Comparison of ENCODE assay signal across 10 cellular contexts in genomic region chr3:10322355-10322715, GRCh38. TPM values are rescaled to one million over a fixed set of nuclear protein-coding genes. Genes with fewer than 3 reads are reported as not detected.
DNase-seq lines count a peak whose midpoint lies in the region; ATAC-seq, FAIRE-seq and TF ChIP-seq lines count a peak whose summit lies in the region.
"Had no signal": no experiment of that assay in that cellular context is flagged by ENCODE, and none has a peak within 500 bp of the region (broad histone marks: within the 10 kb centered on the region; RNA-seq: fewer than 3 reads in every experiment).

No MANE protein-coding gene starts in this region.

- TF ChIP-seq POLR2A in endothelial cell of umbilical vein (IDR thresholded peaks at IDR 0.05; ENCODE audit: low read depth, low read length) (no peak), tibial nerve (IDR thresholded peaks at IDR 0.05) (no peak)

- dilution Hi-C loops in endothelial cell of umbilical vein (cut with MboI; ENCODE audit: extremely low pct_ligation_motif_present, low sequenced_read_pairs): no loop called here

- no peak overlapping the region for H3K27ac ChIP-seq in 22Rv1
- no peak overlapping the region for H3K27ac ChIP-seq in endothelial cell of umbilical vein (ENCODE audit: insufficient read depth, low read depth, low read length)
- no peak overlapping the region for H3K27ac ChIP-seq in tibial nerve

- ATAC-seq in HG03097 (IDR thresholded peaks at IDR 0.05; ENCODE audit: low FRiP score, unreplicated experiment) (no peak), HG02870 (IDR thresholded peaks at IDR 0.05; ENCODE audit: unreplicated experiment) (no peak)

- no peak overlapping the region for H3K4me2 ChIP-seq in endothelial cell of umbilical vein (ENCODE audit: insufficient read depth, low read length)

- H3K27me3 ChIP-seq in endothelial cell of umbilical vein (ENCODE audit: control insufficient read depth in 2 of 2, insufficient read depth in 2 of 2, low read length in 2 of 2) (peaks cover 12 to 13% of the 10 kb centered on the region in 2 experiments), tibial nerve (no peaks in the 10 kb centered on the region)

- H3K9ac ChIP-seq in endothelial cell of umbilical vein (replicated peaks; ENCODE audit: extremely low read depth, insufficient read depth, low read length): no peak overlapping the region

- intact Hi-C loops in endothelial cell of umbilical vein (cut with micrococcal nuclease): loop anchor here (1.0 to 5.0 kb wide), 3 partner anchors 375 to 480 kb away; partner anchors contain the start of genes CRELD1 and RPUSD3

- TF ChIP-seq CTCF in 22Rv1 (IDR thresholded peaks at IDR 0.05) (peak; percentile 48), endothelial cell of umbilical vein (IDR thresholded peaks at IDR 0.05; ENCODE audit: extremely low read depth in 1 of 2, insufficient read depth in 1 of 2, low read depth in 1 of 2, low read length in 2 of 2) (peak; percentile 37 to 45), tibial nerve (IDR thresholded peaks at IDR 0.05) (peak in 1 of 5 experiments; percentile 11)

- 94 to 95% methylated on average over 1 of the region's 1 CpG for WGBS in tibial nerve, 2 donors

- POLR2A ChIA-PET in endothelial cell of umbilical vein (lab: Charles Lee): no interaction called here

- H3K4me3 ChIP-seq in endothelial cell of umbilical vein (replicated peaks in 1 of 3; ENCODE audit: insufficient read depth in 1 of 3, low read depth in 1 of 3, low read length in 3 of 3): no peak overlapping the region
- H3K4me3 ChIP-seq in tibial nerve: no peak overlapping the region

- no peak for FAIRE-seq in endothelial cell of umbilical vein (lab: Jason Lieb, UNC)

- CTCF ChIA-PET in endothelial cell of umbilical vein (lab: Charles Lee): interaction anchor here (0.7 to 2.8 kb wide), 17 partner anchors 9 to 984 kb away, joined by 3 to 14 read pairs (median 5); partner anchors contain the start of gene CRELD1

- DNase-seq in EL (peak; percentile 36), NOMO-1 treated with dmso at 0.1 percent for 144 hours (lab: John Stamatoyannopoulos, UW; ENCODE audit: unreplicated experiment) (peak; percentile 16), endothelial cell of umbilical vein (ENCODE audit: low read depth, low spot score) (no peak), tibial nerve (ENCODE audit: low spot score in 2 of 2) (no peak), middle frontal gyrus (ENCODE audit: extremely low spot score, low spot score) (no peak)
- DNase-seq: activated CD8-positive, alpha-beta memory T cell treated with anti-CD3 and anti-CD28 coated beads, Interleukin-2, amount 50 U/mL, for 4 hours; stimulated activated CD4-positive, alpha-beta T cell treated with anti-CD3 and anti-CD28 coated beads, Interleukin-4, amount 100 ng/mL, for 1 hour had no signal

- no TSS peak for BruUV-seq in endothelial cell of umbilical vein (replicated peaks; lab: Mats Ljungman, UMichigan)

- peaks cover 33% of the 10 kb centered on the region for H3K79me2 ChIP-seq in endothelial cell of umbilical vein (ENCODE audit: control insufficient read depth, insufficient read depth, low read length)

- H4K20me1 ChIP-seq in endothelial cell of umbilical vein (replicated peaks; ENCODE audit: control insufficient read depth, extremely low read depth, insufficient read depth, low read length): no peaks in the 10 kb centered on the region

- H2AFZ ChIP-seq in endothelial cell of umbilical vein (ENCODE audit: low read depth, low read length): no peak overlapping the region

- H3K36me3 ChIP-seq in endothelial cell of umbilical vein (ENCODE audit: control insufficient read depth in 2 of 2, extremely low read depth in 1 of 2, insufficient read depth in 2 of 2, low read length in 2 of 2) (peaks cover 10 to 12% of the 10 kb centered on the region in 2 experiments), tibial nerve (peaks cover 0 to 16% (median 0%) of the 10 kb centered on the region in 3 donors)

- TF ChIP-seq EP300 in tibial nerve (IDR thresholded peaks at IDR 0.05): no peak

- peaks cover 25% of the 10 kb centered on the region for H3K4me1 ChIP-seq in endothelial cell of umbilical vein (ENCODE audit: control insufficient read depth, extremely low read depth, insufficient read depth, low read length)
- peaks cover 0 to 34% (median 12%) of the 10 kb centered on the region in 4 donors for H3K4me1 ChIP-seq in tibial nerve

- H3K9me3 ChIP-seq in endothelial cell of umbilical vein (replicated peaks; ENCODE audit: control insufficient read depth, insufficient read depth, low read length) (no peaks in the 10 kb centered on the region), tibial nerve (no peaks in the 10 kb centered on the region)

- H3K9me1 ChIP-seq in endothelial cell of umbilical vein (replicated peaks; ENCODE audit: control insufficient read depth, extremely low read depth, insufficient read depth, low read length): no peaks in the 10 kb centered on the region

TF ChIP-seq in endothelial cell of umbilical vein, 7 proteins besides CTCF, POLR2A, EP300 and RAD21:
- TF ChIP-seq MYC (IDR thresholded peaks at IDR 0.05; ENCODE audit: low read depth, low read length): no peak
- no peak for TF ChIP-seq JUN (IDR thresholded peaks at IDR 0.05; ENCODE audit: borderline replicate concordance, insufficient read depth, insufficient read length, low read depth)
- TF ChIP-seq GATA2 (IDR thresholded peaks at IDR 0.05; ENCODE audit: insufficient read depth, insufficient read length, low read depth, low read length): no peak
- no peak for TF ChIP-seq POLR2AphosphoS5 (IDR thresholded peaks at IDR 0.05; ENCODE audit: insufficient read depth, low read depth, low read length)
- no peak for TF ChIP-seq MAX (IDR thresholded peaks at IDR 0.05; ENCODE audit: insufficient read depth, insufficient read length)
- TF ChIP-seq EZH2 (IDR thresholded peaks at IDR 0.05; ENCODE audit: borderline replicate concordance, low read depth, low read length, severe bottlenecking): no peak
- TF ChIP-seq FOS (IDR thresholded peaks at IDR 0.05; ENCODE audit: borderline replicate concordance, insufficient read depth, low read length): no peak

RNA-seq across cellular contexts. Expression of gene SEC13, which starts 1.4 kb away (rescaled TPM):
- 230 and 231 TPM in 2 replicates for total RNA-seq in endothelial cell of umbilical vein
- 245 and 250 TPM in 2 replicates for polyA plus RNA-seq in endothelial cell of umbilical vein
- polyA plus RNA-seq in endothelial cell of umbilical vein (2011; cell fraction: cytosol; rRNA removed): 258 and 279 TPM in 2 replicates
- 243 and 264 TPM in 2 replicates for polyA plus RNA-seq in endothelial cell of umbilical vein (2011; cell fraction: nucleus; rRNA removed)
- polyA plus RNA-seq in endothelial cell of umbilical vein (2012): 200 and 205 TPM in 2 replicates
- polyA minus RNA-seq in endothelial cell of umbilical vein: 334 and 340 TPM in 2 replicates
- 118 TPM for polyA minus RNA-seq in endothelial cell of umbilical vein (2011; cell fraction: cytosol; rRNA and poly(A)+ RNA removed)
- 181 and 183 TPM in 2 replicates for polyA minus RNA-seq in endothelial cell of umbilical vein (2011; cell fraction: nucleus; rRNA and poly(A)+ RNA removed)
- 100 to 1,000 TPM in 1 of 4 donors, 10 to 100 TPM in 3; 59.2 to 120 (median 94.5) TPM for total RNA-seq in tibial nerve

RNA-seq across cellular contexts. Expression of gene GHRL, which starts 29.6 kb away (rescaled TPM):
- total RNA-seq in endothelial cell of umbilical vein (not detected in 2 replicates), tibial nerve (1 to 10 TPM in 2 of 4 donors, under 1 TPM in 1, not detected in 1; 0.60 to 3.7 (median 2.9) TPM)
- 0.06 TPM in 1 of 2 replicates, not detected in the other for polyA plus RNA-seq in endothelial cell of umbilical vein
- not detected in 2 replicates for polyA plus RNA-seq in endothelial cell of umbilical vein (2011; cell fraction: cytosol; rRNA removed)
- polyA plus RNA-seq in endothelial cell of umbilical vein (2011; cell fraction: nucleus; rRNA removed): 0.49 and 35.3 TPM in 2 replicates
- not detected in 2 replicates for polyA plus RNA-seq in endothelial cell of umbilical vein (2012)
- not detected in 2 replicates for polyA minus RNA-seq in endothelial cell of umbilical vein
- not detected for polyA minus RNA-seq in endothelial cell of umbilical vein (2011; cell fraction: cytosol; rRNA and poly(A)+ RNA removed)
- polyA minus RNA-seq in endothelial cell of umbilical vein (2011; cell fraction: nucleus; rRNA and poly(A)+ RNA removed): 0.67 TPM in 1 of 2 replicates, not detected in the other

Comparison
In these comparisons a context has a peak if more than half of its experiments do, and no peak if none do; other contexts are left out.
1. DNase-seq: peak in EL (single experiment) and NOMO-1 treated with dmso at 0.1 percent for 144 hours (single experiment); none in endothelial cell of umbilical vein (single experiment), tibial nerve (0 of 2) and middle frontal gyrus (single experiment).